Comparison of ENCODE assay signal across 1 cellular context in genomic region chr18:76699923-76700322, GRCh38.
TF ChIP-seq lines count a peak whose summit lies in the region.

No MANE protein-coding gene starts in this region.

TF ChIP-seq in SK-N-SH, 30 proteins besides CTCF, POLR2A, EP300 and RAD21 (continued from another document):
- TF ChIP-seq PBX3 (IDR thresholded peaks at IDR 0.05) (no peak), SIN3A (IDR thresholded peaks at IDR 0.05; ENCODE audit: borderline replicate concordance, low read depth, low read length) (no peak), FOSL2 (IDR thresholded peaks at IDR 0.05; ENCODE audit: borderline replicate concordance, low read depth) (no peak)
- TF ChIP-seq, protein P1, sequence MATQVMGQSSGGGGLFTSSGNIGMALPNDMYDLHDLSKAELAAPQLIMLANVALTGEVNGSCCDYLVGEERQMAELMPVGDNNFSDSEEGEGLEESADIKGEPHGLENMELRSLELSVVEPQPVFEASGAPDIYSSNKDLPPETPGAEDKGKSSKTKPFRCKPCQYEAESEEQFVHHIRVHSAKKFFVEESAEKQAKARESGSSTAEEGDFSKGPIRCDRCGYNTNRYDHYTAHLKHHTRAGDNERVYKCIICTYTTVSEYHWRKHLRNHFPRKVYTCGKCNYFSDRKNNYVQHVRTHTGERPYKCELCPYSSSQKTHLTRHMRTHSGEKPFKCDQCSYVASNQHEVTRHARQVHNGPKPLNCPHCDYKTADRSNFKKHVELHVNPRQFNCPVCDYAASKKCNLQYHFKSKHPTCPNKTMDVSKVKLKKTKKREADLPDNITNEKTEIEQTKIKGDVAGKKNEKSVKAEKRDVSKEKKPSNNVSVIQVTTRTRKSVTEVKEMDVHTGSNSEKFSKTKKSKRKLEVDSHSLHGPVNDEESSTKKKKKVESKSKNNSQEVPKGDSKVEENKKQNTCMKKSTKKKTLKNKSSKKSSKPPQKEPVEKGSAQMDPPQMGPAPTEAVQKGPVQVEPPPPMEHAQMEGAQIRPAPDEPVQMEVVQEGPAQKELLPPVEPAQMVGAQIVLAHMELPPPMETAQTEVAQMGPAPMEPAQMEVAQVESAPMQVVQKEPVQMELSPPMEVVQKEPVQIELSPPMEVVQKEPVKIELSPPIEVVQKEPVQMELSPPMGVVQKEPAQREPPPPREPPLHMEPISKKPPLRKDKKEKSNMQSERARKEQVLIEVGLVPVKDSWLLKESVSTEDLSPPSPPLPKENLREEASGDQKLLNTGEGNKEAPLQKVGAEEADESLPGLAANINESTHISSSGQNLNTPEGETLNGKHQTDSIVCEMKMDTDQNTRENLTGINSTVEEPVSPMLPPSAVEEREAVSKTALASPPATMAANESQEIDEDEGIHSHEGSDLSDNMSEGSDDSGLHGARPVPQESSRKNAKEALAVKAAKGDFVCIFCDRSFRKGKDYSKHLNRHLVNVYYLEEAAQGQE (IDR thresholded peaks at IDR 0.05; ENCODE audit: low read depth, low read length) = no peak
